1 cellular context compared by ENCODE assay signal in genomic region chr12:131928080-131928764, GRCh38.
A peak's percentile ranks its signal among the peaks of the same experiment; 100 is the strongest.
TF ChIP-seq lines count a peak whose summit lies in the region.

No MANE protein-coding gene starts in this region.

TF ChIP-seq in K562, 482 proteins besides CTCF, POLR2A, EP300 and RAD21 (continued from another document and continues in another):
- TF ChIP-seq ZBTB2 (IDR thresholded peaks at IDR 0.05) (0 out of 2 replicates have a peak, but pooled peaks have one; percentile 24), CREB3L1 (IDR thresholded peaks at IDR 0.05; ENCODE audit: borderline replicate concordance, low read depth) (peak; percentile 17; the same call in 1 of the 2 replicates), RBBP5 (IDR thresholded peaks at IDR 0.05; ENCODE audit: borderline replicate concordance, insufficient read depth, low read length, poor library complexity, severe bottlenecking) (no peak), ZNF589 (CRISPR knock-in tag; IDR thresholded peaks at IDR 0.05; ENCODE audit: low read depth) (no peak), ZBTB49 (CRISPR knock-in tag; IDR thresholded peaks at IDR 0.05; ENCODE audit: borderline replicate concordance) (no peak), ZNF23 (CRISPR knock-in tag; IDR thresholded peaks at IDR 0.05) (no peak), ZNF444 (CRISPR knock-in tag; IDR thresholded peaks at IDR 0.05) (no peak), PPARD (CRISPR knock-in tag; IDR thresholded peaks at IDR 0.05) (no peak), SREBF2 (CRISPR knock-in tag; IDR thresholded peaks at IDR 0.05) (no peak), ARID3B (CRISPR knock-in tag; IDR thresholded peaks at IDR 0.05; ENCODE audit: borderline replicate concordance) (no peak), RBM22 (IDR thresholded peaks at IDR 0.05; ENCODE audit: low read depth, low read length, poor library complexity, severe bottlenecking) (no peak), FOXJ3 (CRISPR knock-in tag; IDR thresholded peaks at IDR 0.05) (no peak), PKNOX1 (IDR thresholded peaks at IDR 0.05) (no peak), ZBTB7A (IDR thresholded peaks at IDR 0.05; ENCODE audit: borderline replicate concordance, control insufficient read depth, low read depth, low read length) (no peak), ILF3 (IDR thresholded peaks at IDR 0.05; ENCODE audit: borderline replicate concordance) (no peak), ESRRA (IDR thresholded peaks at IDR 0.05; ENCODE audit: borderline replicate concordance, low read depth) (no peak), ELK1 (CRISPR knock-in tag; IDR thresholded peaks at IDR 0.05) (no peak), DACH1 (IDR thresholded peaks at IDR 0.05; ENCODE audit: partially characterized antibody) (no peak), USF2 (CRISPR knock-in tag; IDR thresholded peaks at IDR 0.05) (no peak), ZNF318 (IDR thresholded peaks at IDR 0.05; ENCODE audit: borderline replicate concordance in 1 of 2, low read depth in 1 of 2) (no peak), OTX1 (CRISPR knock-in tag; IDR thresholded peaks at IDR 0.05) (no peak), ZBTB12 (CRISPR knock-in tag; IDR thresholded peaks at IDR 0.05) (no peak), TRIM24 (IDR thresholded peaks at IDR 0.05) (no peak), TCFL5 (CRISPR knock-in tag; conservative IDR thresholded peaks at IDR 0.05) (no peak), ARID1B (IDR thresholded peaks at IDR 0.05) (peak; percentile 47; the same call in 1 of the 2 replicates), KHSRP (IDR thresholded peaks at IDR 0.05) (no peak), PCBP1 (IDR thresholded peaks at IDR 0.05; ENCODE audit: low read depth, low read length, poor library complexity, severe bottlenecking) (no peak), POU5F1 (IDR thresholded peaks at IDR 0.05; ENCODE audit: borderline replicate concordance, low read depth, low read length, partially characterized antibody) (no peak), L3MBTL2 (IDR thresholded peaks at IDR 0.05) (peak; percentile 51; the same call in 1 of the 2 replicates), ZBTB43 (CRISPR knock-in tag; IDR thresholded peaks at IDR 0.05) (no peak)
